10 cellular contexts compared by ENCODE assay signal in the genomic region with DNA sequence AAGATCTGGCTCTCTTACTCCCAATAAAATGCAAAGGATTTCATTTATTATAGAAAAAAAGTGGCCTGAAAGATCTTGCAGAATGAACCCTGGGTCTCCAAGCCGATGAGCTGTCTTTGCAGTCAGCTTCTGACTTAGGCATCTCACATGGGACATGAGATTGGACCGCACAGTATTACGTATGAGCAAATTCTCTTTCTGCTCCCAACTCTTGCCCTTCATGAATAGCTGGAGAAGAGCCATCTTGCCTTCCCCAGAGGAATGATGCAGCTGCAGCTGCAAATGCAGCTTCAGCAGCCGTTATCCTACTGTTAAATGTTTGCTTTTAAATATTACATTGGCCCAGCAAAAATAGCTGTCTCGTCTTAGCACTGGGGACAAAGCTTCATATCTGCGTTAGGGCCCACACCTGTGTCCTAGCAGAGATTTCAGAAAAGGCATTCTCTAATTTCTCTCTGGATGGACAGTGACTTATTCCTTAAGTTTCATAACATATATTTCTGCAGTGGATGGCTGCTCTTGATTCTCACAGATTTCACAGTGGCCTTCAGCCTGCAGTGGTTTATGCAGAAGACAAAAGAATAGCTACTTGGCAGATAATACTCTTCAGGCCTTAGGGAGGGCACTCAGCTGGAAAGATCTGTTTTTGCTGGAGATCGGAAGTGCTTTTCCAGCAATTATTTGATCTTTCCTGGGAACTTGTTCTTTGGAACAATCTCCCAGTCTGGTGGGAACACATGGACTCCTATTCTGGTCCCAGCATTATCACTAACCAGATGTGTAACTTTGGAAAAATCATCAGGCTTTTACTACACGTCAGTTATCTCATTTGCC.
DNase-seq lines count a peak whose midpoint lies in the region; ATAC-seq, FAIRE-seq and TF ChIP-seq lines count a peak whose summit lies in the region.
"Had no signal": no experiment of that assay in that cellular context is flagged by ENCODE, and none has a peak within 500 bp of the region (broad histone marks: within the 10 kb centered on the region; RNA-seq: fewer than 3 reads in every experiment).

No MANE protein-coding gene starts in this region.

- TF ChIP-seq POLR2A in GM18505 (IDR thresholded peaks at IDR 0.05; ENCODE audit: borderline replicate concordance, extremely low read depth, insufficient read depth, insufficient read length) = no peak

- H3K4me2 ChIP-seq in neural progenitor cell = peak overlapping the region; percentile 28

- H3K9me3 ChIP-seq in neural progenitor cell (ENCODE audit: low read depth) = no peaks in the 10 kb centered on the region

- no peak for ATAC-seq in GM18505 (IDR thresholded peaks at IDR 0.05; ENCODE audit: unreplicated experiment)
- no peak for ATAC-seq in HG02970 (IDR thresholded peaks at IDR 0.05; ENCODE audit: low FRiP score, unreplicated experiment)
- ATAC-seq: esophagus mucosa had no signal

- H3K4me1 Mint-ChIP-seq in neural progenitor cell = peaks cover 66% of the 10 kb centered on the region

- H3K36me3 ChIP-seq in neural progenitor cell = no peaks in the 10 kb centered on the region

- H3K9ac ChIP-seq in neural progenitor cell = no peak overlapping the region

- no peaks in the 10 kb centered on the region for H3K9me3 Mint-ChIP-seq in neural progenitor cell

- peaks cover 6% of the 10 kb centered on the region for H3K27me3 Mint-ChIP-seq in neural progenitor cell (ENCODE audit: insufficient read depth, low read depth)

- no peak overlapping the region for H3K27ac ChIP-seq in neural progenitor cell

- DNase-seq in AG20443 (ENCODE audit: low spot score) (peak; percentile 71), NCI-H2227 treated with DMSO at 0.1 percent for 48 hours (lab: John Stamatoyannopoulos, UW) (peak; percentile 23), frontal cortex (ENCODE audit: low spot score in 2 of 2) (peak; percentile 19 to 25), neural progenitor cell (ENCODE audit: low spot score) (no peak), NCI-H1436 (lab: John Stamatoyannopoulos, UW) (no peak), NCI-H345 (lab: John Stamatoyannopoulos, UW) (no peak)
- DNase-seq: NCI-H1417 had no signal

- H3K27ac Mint-ChIP-seq in neural progenitor cell = peak overlapping the region; percentile 83

- H3K36me3 Mint-ChIP-seq in neural progenitor cell = peaks cover 16% of the 10 kb centered on the region

- peak overlapping the region; percentile 5 for H3K4me3 Mint-ChIP-seq in neural progenitor cell

- peaks cover 16% of the 10 kb centered on the region for H4K20me1 ChIP-seq in neural progenitor cell (ENCODE audit: low read depth)

- H3K27me3 ChIP-seq in neural progenitor cell = no peaks in the 10 kb centered on the region

- peaks cover 37% of the 10 kb centered on the region for H3K4me1 ChIP-seq in neural progenitor cell

- H2AFZ ChIP-seq in neural progenitor cell (replicated peaks) = no peak overlapping the region

- H3K4me3 ChIP-seq in neural progenitor cell = no peak overlapping the region

- H3F3A ChIP-seq in neural progenitor cell (ENCODE audit: low read depth) = no peaks in the 10 kb centered on the region

- no peaks in the 10 kb centered on the region for H3K79me2 ChIP-seq in neural progenitor cell (ENCODE audit: low read depth)

- FAIRE-seq in frontal cortex (lab: Jason Lieb, UNC) = no peak

- TF ChIP-seq CTCF in neural progenitor cell (IDR thresholded peaks at IDR 0.05) = no peak

Comparison
In these comparisons a context has a peak if more than half of its experiments do, and no peak if none do; other contexts are left out.
1. DNase-seq: peak in AG20443 (single experiment), NCI-H2227 treated with DMSO at 0.1 percent for 48 hours (single experiment) and frontal cortex (2 of 2); none in neural progenitor cell (single experiment), NCI-H1436 (single experiment) and NCI-H345 (single experiment).